13 cellular contexts compared by ENCODE assay signal in genomic region chr6:11403035-11403601, GRCh38.
DNase-seq lines count a peak whose midpoint lies in the region; ATAC-seq and TF ChIP-seq lines count a peak whose summit lies in the region.
"Had no signal": no experiment of that assay in that cellular context is flagged by ENCODE, and none has a peak within 500 bp of the region (broad histone marks: within the 10 kb centered on the region; RNA-seq: fewer than 3 reads in every experiment).

No MANE protein-coding gene starts in this region.

- peaks cover 9% of the 10 kb centered on the region for H3K9me3 Mint-ChIP-seq in activated CD4-positive, alpha-beta T cell treated with anti-CD3 and anti-CD28 coated beads, Interleukin-2, amount 10 ng/mL, durations not matched to agents 24 days and 14 days

- no peaks in the 10 kb centered on the region for H3K36me3 Mint-ChIP-seq in activated CD4-positive, alpha-beta T cell treated with anti-CD3 and anti-CD28 coated beads, Interleukin-2, amount 10 ng/mL, durations not matched to agents 24 days and 14 days (ENCODE audit: low read depth)
- H3K36me3 Mint-ChIP-seq: CD4-positive, CD25-positive, alpha-beta regulatory T cell had no signal

- H3K4me1 ChIP-seq in BLaER1 treated with 17β-estradiol and CSF1 and Interleukin-3, amounts not matched to agents 10 nM and 100 nM: peaks cover 19 to 79% (median 41%) of the 10 kb centered on the region in 10 experiments
- H3K4me1 ChIP-seq in ascending aorta (peaks cover 0 to 18% of the 10 kb centered on the region in 2 donors), spleen (peaks cover 3 to 47% (median 37%) of the 10 kb centered on the region in 6 donors), gastroesophageal sphincter (peaks cover 0 to 3% (median 0%) of the 10 kb centered on the region in 3 donors), tibial nerve (peaks cover 0 to 3% (median 0%) of the 10 kb centered on the region in 4 donors)

- H3K36me3 ChIP-seq in BLaER1 treated with 17β-estradiol and CSF1 and Interleukin-3, amounts not matched to agents 10 nM and 100 nM: no peaks in the 10 kb centered on the region
- H3K36me3 ChIP-seq in ascending aorta (no peaks in the 10 kb centered on the region), spleen (no peaks in the 10 kb centered on the region), gastroesophageal sphincter (no peaks in the 10 kb centered on the region), tibial nerve (no peaks in the 10 kb centered on the region)

- no peaks in the 10 kb centered on the region for H3K27me3 ChIP-seq in BLaER1 treated with 17β-estradiol and CSF1 and Interleukin-3, amounts not matched to agents 10 nM and 100 nM
- H3K27me3 ChIP-seq in ascending aorta (no peaks in the 10 kb centered on the region), spleen (replicated peaks in 1 of 7) (no peaks in the 10 kb centered on the region), gastroesophageal sphincter (no peaks in the 10 kb centered on the region), tibial nerve (no peaks in the 10 kb centered on the region)

- WGBS in spleen, 5 donors: 78 to 83% (median 82%) methylated on average over 11 of the region's 11 CpGs
- 92 to 100% methylated on average over 5 to 8 of the region's 11 CpGs for WGBS in gastroesophageal sphincter (ENCODE audit: low coverage in 1 of 2), 2 donors
- 94 to 95% methylated on average over 11 of the region's 11 CpGs for WGBS in tibial nerve, 2 donors

- intact Hi-C loops in ascending aorta (cut with DNase I): no loop called here
- intact Hi-C loops in spleen (cut with DNase I; ENCODE audit: low total_unique reads): no loop called here
- intact Hi-C loops in activated CD4-positive, alpha-beta T cell treated with anti-CD3 and anti-CD28 coated beads, Interleukin-2, amount 10 ng/mL, durations not matched to agents 24 days and 14 days (cut with micrococcal nuclease): no loop called here

- H3K27me3 Mint-ChIP-seq in activated CD4-positive, alpha-beta T cell treated with anti-CD3 and anti-CD28 coated beads, Interleukin-2, amount 10 ng/mL, durations not matched to agents 24 days and 14 days: no peaks in the 10 kb centered on the region
- H3K27me3 Mint-ChIP-seq: CD4-positive, CD25-positive, alpha-beta regulatory T cell had no signal

- H3K9ac ChIP-seq in BLaER1 treated with 17β-estradiol and CSF1 and Interleukin-3, amounts not matched to agents 10 nM and 100 nM: peak overlapping the region in 1 of 11 experiments; percentile 34; a peak in 1 of 22 replicates

- ATAC-seq in GM19467 (IDR thresholded peaks at IDR 0.05; ENCODE audit: unreplicated experiment) (peak; percentile 43), gastroesophageal sphincter (no peak)

- DNase-seq in ascending aorta (ENCODE audit: low spot score in 2 of 2) (no peak), spleen (no peak), tibial nerve (ENCODE audit: low spot score in 2 of 2) (no peak), GM10266 (ENCODE audit: extremely low spot score) (no peak)
- no peak for DNase-seq in activated CD4-positive, alpha-beta T cell treated with anti-CD3 and anti-CD28 coated beads, Interleukin-2, amount 10 ng/mL, durations not matched to agents 24 days and 14 days
- DNase-seq: CD4-positive, CD25-positive, alpha-beta regulatory T cell; DMS53; H7; NCI-H345; NCI-H774 had no signal

- H3K9me3 ChIP-seq in BLaER1 treated with 17β-estradiol and CSF1 and Interleukin-3, amounts not matched to agents 10 nM and 100 nM (replicated peaks in 1 of 11): peaks cover 0 to 28% (median 23%) of the 10 kb centered on the region in 11 experiments; a peak in 20 of 22 replicates
- H3K9me3 ChIP-seq in ascending aorta: no peaks in the 10 kb centered on the region
- H3K9me3 ChIP-seq in spleen: peaks cover 0 to 4% (median 0%) of the 10 kb centered on the region in 8 donors
- H3K9me3 ChIP-seq in gastroesophageal sphincter: no peaks in the 10 kb centered on the region
- H3K9me3 ChIP-seq in tibial nerve: no peaks in the 10 kb centered on the region

- no peak overlapping the region for H3K27ac Mint-ChIP-seq in activated CD4-positive, alpha-beta T cell treated with anti-CD3 and anti-CD28 coated beads, Interleukin-2, amount 10 ng/mL, durations not matched to agents 24 days and 14 days

- H3K4me2 ChIP-seq in BLaER1 treated with 17β-estradiol and CSF1 and Interleukin-3, amounts not matched to agents 10 nM and 100 nM: peak overlapping the region in 8 of 11 experiments; percentile 4 to 79 (median 67); a peak in 13 of 22 replicates

- peaks cover 2% of the 10 kb centered on the region for H3K4me1 Mint-ChIP-seq in activated CD4-positive, alpha-beta T cell treated with anti-CD3 and anti-CD28 coated beads, Interleukin-2, amount 10 ng/mL, durations not matched to agents 24 days and 14 days

- no peak for TF ChIP-seq EP300 in gastroesophageal sphincter (IDR thresholded peaks at IDR 0.05)
- no peak for TF ChIP-seq EP300 in tibial nerve (IDR thresholded peaks at IDR 0.05)

- H3K27ac ChIP-seq in BLaER1 treated with 17β-estradiol and CSF1 and Interleukin-3, amounts not matched to agents 10 nM and 100 nM: peak overlapping the region in 2 of 11 experiments; percentile 72 to 76; a peak in 3 of 22 replicates
- H3K27ac ChIP-seq in ascending aorta (peak overlapping the region; percentile 62 to 70), spleen (peak overlapping the region in 5 of 8 donors; percentile 50 to 69 (median 66)), gastroesophageal sphincter (no peak overlapping the region), tibial nerve (no peak overlapping the region)

- TF ChIP-seq CTCF in ascending aorta (IDR thresholded peaks at IDR 0.05): no peak
- no peak for TF ChIP-seq CTCF in spleen (IDR thresholded peaks at IDR 0.05 in 8 of 11, conservative IDR thresholded peaks at IDR 0.05 in 3 of 11)
- TF ChIP-seq CTCF in gastroesophageal sphincter (IDR thresholded peaks at IDR 0.05): no peak
- TF ChIP-seq CTCF in tibial nerve (IDR thresholded peaks at IDR 0.05): no peak
- no peak for TF ChIP-seq CTCF in GM10266 (IDR thresholded peaks at IDR 0.05; ENCODE audit: control insufficient read depth, insufficient read depth, low read depth, missing control alignments)

- H4K20me1 ChIP-seq in BLaER1 treated with 17β-estradiol and CSF1 and Interleukin-3, amounts not matched to agents 10 nM and 100 nM: no peaks in the 10 kb centered on the region

- H3K4me3 Mint-ChIP-seq in activated CD4-positive, alpha-beta T cell treated with anti-CD3 and anti-CD28 coated beads, Interleukin-2, amount 10 ng/mL, durations not matched to agents 24 days and 14 days: no peak overlapping the region
- H3K4me3 Mint-ChIP-seq: CD4-positive, CD25-positive, alpha-beta regulatory T cell had no signal

- H3K4me3 ChIP-seq in BLaER1 treated with 17β-estradiol and CSF1 and Interleukin-3, amounts not matched to agents 10 nM and 100 nM: no peak overlapping the region
- H3K4me3 ChIP-seq in ascending aorta (no peak overlapping the region), spleen (no peak overlapping the region), gastroesophageal sphincter (no peak overlapping the region), tibial nerve (no peak overlapping the region)

- TF ChIP-seq POLR2A in spleen (IDR thresholded peaks at IDR 0.05): no peak
- no peak for TF ChIP-seq POLR2A in gastroesophageal sphincter (IDR thresholded peaks at IDR 0.05)
- TF ChIP-seq POLR2A in tibial nerve (IDR thresholded peaks at IDR 0.05): no peak

Comparison
In these comparisons a context has a peak if more than half of its experiments do, and no peak if none do; other contexts are left out.
1. H3K27ac ChIP-seq: peak in ascending aorta (2 of 2) and spleen (5 of 8); none in gastroesophageal sphincter (0 of 4) and tibial nerve (0 of 4).